Comparison of ENCODE assay signal across 8 cellular contexts in the genomic region with DNA sequence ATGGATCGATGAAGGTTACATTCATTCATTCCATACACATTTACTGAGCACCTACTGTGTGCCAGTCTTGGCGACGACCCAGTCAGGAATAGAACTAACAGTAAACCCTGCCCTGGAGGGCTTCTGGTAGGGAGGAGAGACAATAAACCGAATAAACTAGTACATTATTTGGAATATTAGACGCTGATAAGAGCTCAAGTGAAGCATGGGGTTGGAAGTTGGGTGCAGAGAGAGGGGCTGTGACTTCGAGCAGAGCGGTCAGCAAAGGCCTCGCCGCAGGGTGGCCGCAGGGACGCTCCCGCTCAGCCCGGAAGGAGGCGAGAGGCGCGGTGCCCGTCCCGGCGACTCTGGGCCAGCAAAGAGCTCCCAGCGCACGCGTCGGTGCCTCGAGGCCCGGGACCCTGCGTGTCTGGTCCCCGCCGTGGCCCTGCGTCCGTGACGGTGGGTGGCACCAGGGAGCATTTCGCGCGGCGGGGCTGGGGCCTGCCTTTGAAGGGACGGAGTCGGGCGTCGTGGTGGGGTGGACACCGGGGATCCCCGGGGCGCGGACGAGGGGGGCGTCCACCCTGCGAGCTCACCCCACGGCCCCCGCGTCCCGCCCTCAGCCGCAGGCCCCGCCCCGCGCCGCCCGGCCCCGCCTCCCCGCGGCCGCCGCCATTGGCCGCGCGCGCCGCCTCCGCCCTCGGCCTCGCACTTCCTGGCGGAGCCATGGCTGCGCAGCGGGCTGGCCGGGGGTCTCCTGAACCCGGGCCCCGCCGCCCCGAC. TPM values are rescaled to one million over a fixed set of nuclear protein-coding genes. Genes with fewer than 3 reads are reported as not detected.
DNase-seq lines count a peak whose midpoint lies in the region; ATAC-seq lines count a peak whose summit lies in the region.

Gene KLHL36 (plus strand): TSS at position 682 of the 765 bp plus-strand sequence. CDS start 2,357 bp downstream, outside the sequence.

- H3K27ac Mint-ChIP-seq in IgD-negative memory B cell = peak within 1 kb of the TSS; percentile 79 to 94 (median 90)
- H3K27ac Mint-ChIP-seq in activated CD4-positive, alpha-beta T cell treated with anti-CD3 and anti-CD28 coated beads for 36 hours = peak within 1 kb of the TSS; percentile 80

- no peaks in the 10 kb centered on the region for H3K27me3 Mint-ChIP-seq in IgD-negative memory B cell
- H3K27me3 Mint-ChIP-seq in activated CD4-positive, alpha-beta T cell treated with anti-CD3 and anti-CD28 coated beads for 36 hours = no peaks in the 10 kb centered on the region

- ATAC-seq in GM21515 (IDR thresholded peaks at IDR 0.05; ENCODE audit: unreplicated experiment) = peak; percentile 78
- peak; percentile 85 for ATAC-seq in activated CD4-positive, alpha-beta T cell treated with anti-CD3 and anti-CD28 coated beads for 36 hours
- ATAC-seq in left lobe of liver = peak; percentile 83

- H3K36me3 Mint-ChIP-seq in IgD-negative memory B cell = no peaks in the 10 kb centered on the region
- H3K36me3 Mint-ChIP-seq in activated CD4-positive, alpha-beta T cell treated with anti-CD3 and anti-CD28 coated beads for 36 hours (ENCODE audit: low read depth) = peaks cover 27% of the 10 kb centered on the region

- peaks cover 16 to 47% (median 20%) of the 10 kb centered on the region in 3 donors for H3K4me1 Mint-ChIP-seq in IgD-negative memory B cell
- H3K4me1 Mint-ChIP-seq in activated CD4-positive, alpha-beta T cell treated with anti-CD3 and anti-CD28 coated beads for 36 hours = peaks cover 43% of the 10 kb centered on the region

- no peaks in the 10 kb centered on the region for H3K9me3 Mint-ChIP-seq in IgD-negative memory B cell
- no peaks in the 10 kb centered on the region for H3K9me3 Mint-ChIP-seq in activated CD4-positive, alpha-beta T cell treated with anti-CD3 and anti-CD28 coated beads for 36 hours (ENCODE audit: low read depth)

- peak; percentile 58 for DNase-seq in ELR (ENCODE audit: low read depth)
- DNase-seq in activated CD4-positive, alpha-beta T cell treated with anti-CD3 and anti-CD28 coated beads for 36 hours = peak; percentile 79
- DNase-seq in left lobe of liver (ENCODE audit: low spot score) = peak; percentile 72
- peak; percentile 61 to 72 for DNase-seq in stimulated activated CD4-positive, alpha-beta T cell treated with anti-CD3 and anti-CD28 coated beads, Interleukin-2, amount 100 ng/mL, for 48 hours
- DNase-seq in NCI-H226 = no peak

- peak within 1 kb of the TSS; percentile 86 to 94 (median 92) for H3K4me3 Mint-ChIP-seq in IgD-negative memory B cell
- H3K4me3 Mint-ChIP-seq in activated CD4-positive, alpha-beta T cell treated with anti-CD3 and anti-CD28 coated beads for 36 hours = peak within 1 kb of the TSS; percentile 76

- intact Hi-C loops in activated CD4-positive, alpha-beta T cell treated with anti-CD3 and anti-CD28 coated beads for 36 hours (cut with DNase I, micrococcal nuclease) = loop anchor here in 1 of 2 experiments (1.0 to 2.0 kb wide), 4 partner anchors 29 to 144 kb away; partner anchors contain the start of genes COTL1, MEAK7 and USP10

- H3K27ac ChIP-seq in cingulate gyrus (ENCODE audit: low read depth, low read length) = peak within 1 kb of the TSS; percentile 47

- POLR2A ChIA-PET in activated CD4-positive, alpha-beta T cell treated with anti-CD3 and anti-CD28 coated beads for 36 hours (lab: Charles Lee) = no interaction called here

- CTCF ChIA-PET in activated CD4-positive, alpha-beta T cell treated with anti-CD3 and anti-CD28 coated beads for 36 hours (lab: Charles Lee) = interaction anchor here (0.5 to 3.1 kb wide), 4 partner anchors 48 to 365 kb away, joined by 3 to 7 read pairs (median 4); no protein-coding TSS in a partner anchor

RNA-seq across cellular contexts. Expression of gene KLHL36, which starts in this region (rescaled TPM):
- polyA plus RNA-seq in IgD-negative memory B cell = 34.1 TPM
- total RNA-seq in activated CD4-positive, alpha-beta T cell treated with anti-CD3 and anti-CD28 coated beads for 36 hours = 10 to 100 TPM; 31.1 to 43.2 TPM
- total RNA-seq in left lobe of liver = 26.8 TPM
